10 cellular contexts compared by ENCODE assay signal in the genomic region with DNA sequence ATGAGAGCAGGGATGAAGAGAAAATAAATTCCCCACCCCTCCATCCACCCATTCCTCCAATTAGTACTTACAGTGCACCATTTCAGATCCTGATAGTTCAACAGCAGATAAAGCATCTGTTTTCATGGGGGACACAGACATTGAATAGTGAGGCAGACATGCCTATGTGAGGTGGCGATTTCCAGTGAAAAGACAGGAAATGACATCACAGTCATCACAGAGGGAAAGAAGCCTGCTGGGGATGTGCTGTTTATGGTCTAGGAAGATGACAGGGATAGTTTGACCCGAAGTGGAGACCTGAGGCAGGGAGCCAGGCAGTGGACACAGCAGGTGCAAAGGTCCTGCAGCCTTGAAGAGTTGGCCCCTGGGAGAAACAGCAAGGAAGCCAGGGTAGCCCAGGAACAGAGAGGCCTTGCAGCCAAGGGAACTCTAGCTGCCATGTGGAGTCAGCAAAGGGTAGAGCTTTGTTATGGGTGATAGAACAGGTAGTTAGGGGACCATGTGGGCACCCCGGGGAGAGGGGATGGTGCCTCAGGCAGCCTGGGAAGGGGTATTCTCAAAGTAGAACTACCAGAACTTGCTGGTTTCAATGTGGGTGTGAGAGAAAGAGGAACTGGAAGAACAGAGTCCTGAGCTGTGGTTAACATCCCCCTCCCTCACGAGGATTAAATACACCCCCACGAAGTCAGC.
A peak's percentile ranks its signal among the peaks of the same experiment; 100 is the strongest.
DNase-seq lines count a peak whose midpoint lies in the region; ATAC-seq and TF ChIP-seq lines count a peak whose summit lies in the region.
"Had no signal": no experiment of that assay in that cellular context is flagged by ENCODE, and none has a peak within 500 bp of the region (broad histone marks: within the 10 kb centered on the region; RNA-seq: fewer than 3 reads in every experiment).

No MANE protein-coding gene starts in this region.

- H4K20me1 ChIP-seq in DOHH2 (ENCODE audit: control insufficient read depth, insufficient read depth, low read depth, low read length): no peaks in the 10 kb centered on the region

- no peaks in the 10 kb centered on the region for H3K27me3 Mint-ChIP-seq in T-cell

- H3K9me3 ChIP-seq in DOHH2 (ENCODE audit: control insufficient read depth, insufficient read depth, low read length): no peaks in the 10 kb centered on the region

- no peak overlapping the region for H3K4me3 Mint-ChIP-seq in T-cell

- TF ChIP-seq POLR2A in GM19193 (IDR thresholded peaks at IDR 0.05; ENCODE audit: extremely low read depth, insufficient read depth, insufficient read length): peak; percentile 30

- H3K9me2 ChIP-seq in DOHH2 (replicated peaks; ENCODE audit: control insufficient read depth, low read length): no peaks in the 10 kb centered on the region

- peak overlapping the region; percentile 67 for H3K4me2 ChIP-seq in DOHH2 (ENCODE audit: low read length)

- no peak for TF ChIP-seq CTCF in DOHH2 (IDR thresholded peaks at IDR 0.05; ENCODE audit: low read depth, low read length, poor library complexity, severe bottlenecking)

- H3K36me3 ChIP-seq in DOHH2 (ENCODE audit: control insufficient read depth, low read length): peaks cover 10% of the 10 kb centered on the region

- no peaks in the 10 kb centered on the region for H3K27me3 ChIP-seq in DOHH2 (ENCODE audit: control insufficient read depth, low read length)

- POLR2A ChIA-PET in T-cell (lab: Charles Lee): interaction anchor here in 1 of 2 donors (0.6 kb wide), 1 partner anchor 1155 kb away, joined by 4 read pairs; no protein-coding TSS in a partner anchor

- CTCF ChIA-PET in T-cell (lab: Charles Lee): no interaction called here

- H3K27ac Mint-ChIP-seq in T-cell: no peak overlapping the region

- ATAC-seq in HG02970 (IDR thresholded peaks at IDR 0.05; ENCODE audit: low FRiP score, unreplicated experiment) (peak; percentile 47), T-cell (replicated peaks in 1 of 4) (no peak)

- peaks cover 7% of the 10 kb centered on the region for H3K36me3 Mint-ChIP-seq in T-cell

- H3K79me2 ChIP-seq in DOHH2 (ENCODE audit: control insufficient read depth, low read length): no peaks in the 10 kb centered on the region

- peak overlapping the region; percentile 83 for H3K27ac ChIP-seq in DOHH2 (ENCODE audit: low read depth, low read length)

- peak overlapping the region; percentile 59 for H3K4me3 ChIP-seq in DOHH2 (ENCODE audit: low read length)
- H3K4me3 ChIP-seq: skin epidermis had no signal

- peaks cover 42 to 73% (median 52%) of the 10 kb centered on the region in 3 donors for H3K4me1 Mint-ChIP-seq in T-cell

- DNase-seq in RPMI8226 (peak; percentile 26), mucosa of gallbladder (ENCODE audit: low spot score) (no peak), NCI-H526 treated with DMSO at 0.1 percent for 48 hours (lab: John Stamatoyannopoulos, UW) (no peak), T-cell (no peak)
- DNase-seq in stimulated activated naive CD4-positive, alpha-beta T cell treated with Interleukin-2 at 50 U/mL for 16 hours (lab: John Stamatoyannopoulos, UW): no peak
- DNase-seq: head of caudate nucleus had no signal

- peaks cover 66% of the 10 kb centered on the region for H3K4me1 ChIP-seq in DOHH2 (ENCODE audit: control insufficient read depth, low read length)

- no peaks in the 10 kb centered on the region for H3K9me3 Mint-ChIP-seq in T-cell

- H3F3A ChIP-seq in DOHH2 (ENCODE audit: control insufficient read depth, insufficient read depth): no peaks in the 10 kb centered on the region; the same call in 1 of the 2 replicates
